In the genomic region with DNA sequence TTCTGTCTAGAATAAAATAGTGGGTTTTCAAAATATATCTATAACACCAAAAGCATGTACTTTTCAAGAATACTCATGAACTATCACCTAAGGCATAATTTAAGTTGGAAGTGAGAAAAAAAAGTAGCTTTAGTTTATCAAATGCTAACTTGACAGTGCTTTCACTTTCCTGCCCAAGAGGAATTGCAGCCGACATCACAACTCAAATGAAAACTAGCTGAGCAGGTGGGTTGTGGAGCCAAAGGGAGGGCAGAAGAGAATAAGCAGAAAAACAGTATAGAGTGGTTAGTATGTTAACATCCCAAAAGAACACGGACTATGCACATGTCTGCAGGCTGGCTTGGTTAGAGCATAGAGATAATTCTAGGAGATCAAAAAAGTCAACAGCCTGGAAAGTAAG, we compare ENCODE assay signal across 1 cellular context.
TF ChIP-seq lines count a peak whose summit lies in the region.

No MANE protein-coding gene starts in this region.

TF ChIP-seq in HEK293, 187 proteins besides CTCF, POLR2A, EP300 and RAD21 (continued from another document):
- TF ChIP-seq ZNF211 (tag by site-specific recombination; IDR thresholded peaks at IDR 0.05; ENCODE audit: low read depth): no peak
- TF ChIP-seq ZNF529 (tag by site-specific recombination; IDR thresholded peaks at IDR 0.05; ENCODE audit: insufficient replicate concordance): no peak
- no peak for TF ChIP-seq ZNF510 (tag by site-specific recombination; IDR thresholded peaks at IDR 0.05; ENCODE audit: insufficient replicate concordance)
- TF ChIP-seq, protein P1, sequence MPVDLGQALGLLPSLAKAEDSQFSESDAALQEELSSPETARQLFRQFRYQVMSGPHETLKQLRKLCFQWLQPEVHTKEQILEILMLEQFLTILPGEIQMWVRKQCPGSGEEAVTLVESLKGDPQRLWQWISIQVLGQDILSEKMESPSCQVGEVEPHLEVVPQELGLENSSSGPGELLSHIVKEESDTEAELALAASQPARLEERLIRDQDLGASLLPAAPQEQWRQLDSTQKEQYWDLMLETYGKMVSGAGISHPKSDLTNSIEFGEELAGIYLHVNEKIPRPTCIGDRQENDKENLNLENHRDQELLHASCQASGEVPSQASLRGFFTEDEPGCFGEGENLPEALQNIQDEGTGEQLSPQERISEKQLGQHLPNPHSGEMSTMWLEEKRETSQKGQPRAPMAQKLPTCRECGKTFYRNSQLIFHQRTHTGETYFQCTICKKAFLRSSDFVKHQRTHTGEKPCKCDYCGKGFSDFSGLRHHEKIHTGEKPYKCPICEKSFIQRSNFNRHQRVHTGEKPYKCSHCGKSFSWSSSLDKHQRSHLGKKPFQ (tag by site-specific recombination; IDR thresholded peaks at IDR 0.05): no peak
- TF ChIP-seq, protein P2, sequence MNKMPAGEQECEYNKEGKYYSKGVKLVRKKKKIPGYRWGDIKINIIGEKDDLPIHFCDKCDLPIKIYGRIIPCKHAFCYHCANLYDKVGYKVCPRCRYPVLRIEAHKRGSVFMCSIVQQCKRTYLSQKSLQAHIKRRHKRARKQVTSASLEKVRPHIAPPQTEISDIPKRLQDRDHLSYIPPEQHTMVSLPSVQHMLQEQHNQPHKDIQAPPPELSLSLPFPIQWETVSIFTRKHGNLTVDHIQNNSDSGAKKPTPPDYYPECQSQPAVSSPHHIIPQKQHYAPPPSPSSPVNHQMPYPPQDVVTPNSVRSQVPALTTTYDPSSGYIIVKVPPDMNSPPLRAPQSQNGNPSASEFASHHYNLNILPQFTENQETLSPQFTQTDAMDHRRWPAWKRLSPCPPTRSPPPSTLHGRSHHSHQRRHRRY (tag by site-specific recombination; IDR thresholded peaks at IDR 0.05): no peak
- no peak for TF ChIP-seq ZBTB1 (tag by site-specific recombination; IDR thresholded peaks at IDR 0.05)
TF ChIP-seq in HEK293: peak in this region for 0.
